In the genomic region with DNA sequence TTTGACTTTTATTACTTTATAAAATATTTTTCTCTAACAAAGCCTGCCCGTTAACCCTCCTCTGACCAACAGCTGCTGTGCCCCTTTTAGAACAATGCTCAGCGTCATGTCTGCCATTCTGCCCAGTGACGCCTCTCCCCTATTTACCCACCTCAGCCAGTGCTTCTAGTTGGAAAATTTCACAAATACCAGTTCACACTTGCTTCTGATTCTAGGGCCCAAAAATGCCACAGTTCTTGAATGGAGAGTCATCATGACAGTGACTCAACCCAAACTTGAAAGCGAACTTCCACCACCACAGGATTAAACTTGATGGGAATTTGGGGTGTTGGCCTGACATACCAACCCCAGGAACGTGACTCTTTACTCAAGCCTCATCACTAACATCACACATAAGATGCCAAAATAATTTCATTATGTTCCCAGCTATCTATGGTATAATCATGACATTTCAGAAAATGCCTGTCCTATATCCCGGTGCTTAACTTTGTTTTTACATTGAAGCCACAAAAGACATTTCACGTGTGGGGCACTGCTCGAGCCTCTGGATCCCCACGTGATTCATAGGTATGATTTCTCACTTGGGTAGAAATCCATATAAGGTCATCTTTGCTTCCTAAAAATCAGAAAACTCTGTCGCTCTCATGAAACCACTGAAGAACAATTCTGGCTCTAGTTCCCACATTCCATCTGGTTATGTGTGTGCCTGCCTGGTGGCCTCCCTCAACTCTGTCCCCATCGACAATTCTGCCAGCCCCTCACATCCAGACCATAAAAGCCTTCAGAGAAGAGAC, we compare ENCODE assay signal across 19 cellular contexts.
DNase-seq lines count a peak whose midpoint lies in the region; ATAC-seq, FAIRE-seq and TF ChIP-seq lines count a peak whose summit lies in the region.
"Had no signal": no experiment of that assay in that cellular context is flagged by ENCODE, and none has a peak within 500 bp of the region (broad histone marks: within the 10 kb centered on the region; RNA-seq: fewer than 3 reads in every experiment).

No MANE protein-coding gene starts in this region.

- DNase-seq in H4 (ENCODE audit: low spot score) (peak; percentile 8), RKO (ENCODE audit: low spot score) (peak; percentile 42), fibroblast of peridontal ligament (ENCODE audit: extremely low read depth) (peak; percentile 45), urothelium cell line (ENCODE audit: low spot score) (peak; percentile 55), uterus (no peak), retina (no peak), NCI-H1694 treated with DMSO at 0.1 percent for 48 hours (lab: John Stamatoyannopoulos, UW) (no peak)
- DNase-seq: activated CD4-positive, alpha-beta T cell treated with anti-CD3 and anti-CD28 coated beads for 48 hours; activated naive CD4-positive, alpha-beta T cell; anterior cingulate cortex; CD4-positive, CD25-positive, alpha-beta regulatory T cell; glutamatergic neuron; IMR-90; lower lobe of right lung; naive thymus-derived CD4-positive, alpha-beta T cell; posterior cingulate gyrus; T1000 had no signal

- intact Hi-C loops in uterus (cut with DNase I; ENCODE audit: low total_unique reads) = no loop called here

- H3K4me3 ChIP-seq in uterus = no peak overlapping the region
- H3K4me3 ChIP-seq: lower lobe of right lung had no signal

- no peak for TF ChIP-seq CTCF in uterus (IDR thresholded peaks at IDR 0.05)

- no peak for TF ChIP-seq POLR2A in uterus (IDR thresholded peaks at IDR 0.05)

- H3K27ac ChIP-seq in uterus = no peak overlapping the region
- H3K27ac ChIP-seq: lower lobe of right lung had no signal

- no peaks in the 10 kb centered on the region for H3K9me3 ChIP-seq in uterus
- H3K9me3 ChIP-seq: lower lobe of right lung had no signal

- FAIRE-seq in urothelium cell line (lab: Jason Lieb, UNC) = peak; percentile 42

- ATAC-seq in HG03196 (IDR thresholded peaks at IDR 0.05; ENCODE audit: unreplicated experiment) = no peak
- ATAC-seq: lower lobe of right lung; naive thymus-derived CD4-positive, alpha-beta T cell; stimulated activated effector memory CD8-positive, alpha-beta T cell treated with anti-CD3 and anti-CD28 coated beads, Interleukin-12 subunit alpha, Interleukin-12 subunit beta, amount 100 ng/mL, for 72 hours had no signal

- no peaks in the 10 kb centered on the region for H3K36me3 ChIP-seq in uterus
- H3K36me3 ChIP-seq: lower lobe of right lung had no signal

- no peaks in the 10 kb centered on the region for H3K27me3 ChIP-seq in uterus

- no peaks in the 10 kb centered on the region for H3K4me1 ChIP-seq in uterus
- H3K4me1 ChIP-seq: lower lobe of right lung had no signal

Comparison
In these comparisons a context has a peak if more than half of its experiments do, and no peak if none do; other contexts are left out.
1. DNase-seq: peak in H4 (single experiment), RKO (single experiment), fibroblast of peridontal ligament (single experiment) and urothelium cell line (single experiment); none in uterus (0 of 2), retina (single experiment) and NCI-H1694 treated with DMSO at 0.1 percent for 48 hours (single experiment).